Comparison of ENCODE assay signal across 25 cellular contexts in the genomic region with DNA sequence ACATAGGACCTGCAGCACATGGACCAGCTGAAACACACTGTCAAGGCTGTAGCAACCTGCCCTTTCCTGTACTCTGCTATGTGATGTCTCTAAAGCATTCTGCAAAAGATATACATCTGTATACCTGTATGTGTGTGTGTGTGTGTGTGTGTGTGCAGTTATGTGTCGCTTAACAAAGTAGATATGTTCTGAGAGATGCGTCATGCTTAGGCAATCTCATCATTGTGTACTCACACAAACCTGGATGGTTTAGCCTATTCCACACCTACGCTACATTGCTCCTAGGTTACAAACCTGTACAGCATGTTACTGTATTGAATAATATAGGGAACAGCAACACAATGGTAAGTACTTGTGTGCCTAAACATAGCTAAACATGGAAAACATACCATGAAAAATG. TPM values are rescaled to one million over a fixed set of nuclear protein-coding genes. Genes with fewer than 3 reads are reported as not detected.
"Had no signal": no experiment of that assay in that cellular context is flagged by ENCODE, and none has a peak within 500 bp of the region (broad histone marks: within the 10 kb centered on the region; RNA-seq: fewer than 3 reads in every experiment).

No MANE protein-coding gene starts in this region.

- H3K27ac ChIP-seq: gastrocnemius medialis, heart right ventricle, neutrophil, psoas muscle, sigmoid colon, skin epidermis, testis, tibial nerve had no signal

- H3K27me3 ChIP-seq: gastrocnemius medialis, heart right ventricle, neutrophil, sigmoid colon, testis, tibial nerve had no signal

- H3K27me3 Mint-ChIP-seq: naive thymus-derived CD4-positive, alpha-beta T cell; stimulated activated naive B cell treated with anti-CD40 and anti-IgM and Interleukin-4, amounts not matched to agents 10 μg/mL and 1 μg/mL and 100 μg/mL, for 72 hours; stimulated activated naive CD8-positive, alpha-beta T cell treated with anti-CD3 and anti-CD28 coated beads, Interleukin-15, amount 100 ng/mL, for 72 hours had no signal

- H3K27ac Mint-ChIP-seq: naive thymus-derived CD4-positive, alpha-beta T cell; nephron progenitor cell; stimulated activated naive B cell treated with anti-CD40 and anti-IgM and Interleukin-4, amounts not matched to agents 10 μg/mL and 1 μg/mL and 100 μg/mL, for 72 hours; stimulated activated naive CD8-positive, alpha-beta T cell treated with anti-CD3 and anti-CD28 coated beads, Interleukin-15, amount 100 ng/mL, for 72 hours had no signal

- ATAC-seq: esophagus mucosa; gastrocnemius medialis; heart right ventricle; left lobe of liver; naive thymus-derived CD4-positive, alpha-beta T cell; psoas muscle; stimulated activated naive CD8-positive, alpha-beta T cell treated with anti-CD3 and anti-CD28 coated beads, Interleukin-15, amount 100 ng/mL, for 72 hours had no signal

- H3K36me3 ChIP-seq: gastrocnemius medialis, heart right ventricle, neutrophil, sigmoid colon, tibial nerve had no signal

- H3K4me1 Mint-ChIP-seq: naive thymus-derived CD4-positive, alpha-beta T cell; nephron progenitor cell; stimulated activated naive B cell treated with anti-CD40 and anti-IgM and Interleukin-4, amounts not matched to agents 10 μg/mL and 1 μg/mL and 100 μg/mL, for 72 hours; stimulated activated naive CD8-positive, alpha-beta T cell treated with anti-CD3 and anti-CD28 coated beads, Interleukin-15, amount 100 ng/mL, for 72 hours had no signal

- DNase-seq: dermis blood vessel endothelial cell; gastrocnemius medialis; heart right ventricle; hypothalamus; mammary epithelial cell; naive thymus-derived CD4-positive, alpha-beta T cell; nephron progenitor cell; psoas muscle; retina; sigmoid colon; stimulated activated CD4-positive, alpha-beta T cell treated with anti-CD3 and anti-CD28 coated beads, Interleukin-2, amount 100 ng/mL, for 24 hours; stimulated activated CD4-positive, alpha-beta T cell treated with anti-CD3 and anti-CD28 coated beads, Interleukin-4, amount 100 ng/mL, for 4 hours; stimulated activated naive B cell treated with anti-CD40 and anti-IgM and Interleukin-4, amounts not matched to agents 10 μg/mL and 1 μg/mL and 100 μg/mL, for 72 hours; stimulated activated naive CD8-positive, alpha-beta T cell treated with anti-CD3 and anti-CD28 coated beads, Interleukin-15, amount 100 ng/mL, for 72 hours; testis had no signal

- H3K4me3 Mint-ChIP-seq: naive thymus-derived CD4-positive, alpha-beta T cell; nephron progenitor cell; stimulated activated naive B cell treated with anti-CD40 and anti-IgM and Interleukin-4, amounts not matched to agents 10 μg/mL and 1 μg/mL and 100 μg/mL, for 72 hours; stimulated activated naive CD8-positive, alpha-beta T cell treated with anti-CD3 and anti-CD28 coated beads, Interleukin-15, amount 100 ng/mL, for 72 hours had no signal

- H3K4me3 ChIP-seq: gastrocnemius medialis, heart right ventricle, psoas muscle, sigmoid colon, skin epidermis, testis, tibial nerve had no signal

- H3K36me3 Mint-ChIP-seq: naive thymus-derived CD4-positive, alpha-beta T cell; stimulated activated naive B cell treated with anti-CD40 and anti-IgM and Interleukin-4, amounts not matched to agents 10 μg/mL and 1 μg/mL and 100 μg/mL, for 72 hours had no signal

- H3K9me3 ChIP-seq: gastrocnemius medialis, neutrophil, psoas muscle, sigmoid colon, testis, tibial nerve had no signal

- H3K9me3 Mint-ChIP-seq: nephron progenitor cell had no signal

- H3K4me1 ChIP-seq: gastrocnemius medialis, psoas muscle, sigmoid colon, testis had no signal

- FAIRE-seq: colon, islet of Langerhans had no signal

RNA-seq across cellular contexts. Expression of gene BMP5, which starts 44.5 kb away (rescaled TPM):
- total RNA-seq: dermis blood vessel endothelial cell; mammary epithelial cell; mesenteric fat pad; mononuclear cell; naive thymus-derived CD4-positive, alpha-beta T cell had no signal
- polyA plus RNA-seq: fibroblast of lung; mammary epithelial cell; naive thymus-derived CD4-positive, alpha-beta T cell had no signal
